ENCODE assay signal across 11 cellular contexts in the genomic region with DNA sequence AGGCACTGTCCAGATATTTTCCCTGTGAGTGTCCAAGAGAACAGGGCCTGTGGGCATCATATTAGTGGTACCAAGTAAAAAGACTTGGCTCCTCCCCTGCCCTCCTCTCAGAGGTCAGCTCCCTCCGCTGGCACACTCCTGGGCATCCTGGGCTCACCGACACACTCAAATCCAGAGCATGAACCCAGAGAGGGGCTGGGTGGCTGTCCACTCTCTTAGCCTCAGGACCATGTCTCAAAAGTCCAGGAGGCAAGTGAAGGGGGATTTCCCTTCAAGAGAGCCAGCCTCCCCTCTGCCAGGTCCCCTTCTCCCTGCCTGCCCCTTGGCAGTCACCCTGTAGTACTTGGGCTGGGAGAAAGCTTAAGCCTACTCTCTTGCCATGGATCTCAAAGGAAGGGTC. TPM values are rescaled to one million over a fixed set of nuclear protein-coding genes. Genes with fewer than 3 reads are reported as not detected.
DNase-seq lines count a peak whose midpoint lies in the region; ATAC-seq, FAIRE-seq and TF ChIP-seq lines count a peak whose summit lies in the region.
"Had no signal": no experiment of that assay in that cellular context is flagged by ENCODE, and none has a peak within 500 bp of the region (broad histone marks: within the 10 kb centered on the region; RNA-seq: fewer than 3 reads in every experiment).

No MANE protein-coding gene starts in this region.

- peak overlapping the region; percentile 81 for H3K4me3 Mint-ChIP-seq in T-helper 1 cell treated with Interleukin-12 subunit alpha and Interleukin-12 subunit beta and Interleukin-4 antibody, amounts not matched to agents 30 μg/mL and 1 μg/mL, for 36 hours
- peak overlapping the region; percentile 79 for H3K4me3 Mint-ChIP-seq in activated naive CD8-positive, alpha-beta T cell treated with anti-CD3 and anti-CD28 coated beads for 36 hours

- no peak for TF ChIP-seq RAD21 in liver (IDR thresholded peaks at IDR 0.05)

- no peak overlapping the region for H3K9ac ChIP-seq in liver (ENCODE audit: low read depth in 1 of 2, low read length in 2 of 2)

- H3K36me3 ChIP-seq in liver (ENCODE audit: control insufficient read depth in 4 of 4, insufficient read depth in 3 of 4, low read depth in 1 of 4, low read length in 3 of 4): no peaks in the 10 kb centered on the region

- H3K4me1 Mint-ChIP-seq in T-helper 1 cell treated with Interleukin-12 subunit alpha and Interleukin-12 subunit beta and Interleukin-4 antibody, amounts not matched to agents 30 μg/mL and 1 μg/mL, for 36 hours (ENCODE audit: low read depth): peaks cover 74% of the 10 kb centered on the region
- peaks cover 81% of the 10 kb centered on the region for H3K4me1 Mint-ChIP-seq in activated naive CD8-positive, alpha-beta T cell treated with anti-CD3 and anti-CD28 coated beads for 36 hours

- peaks cover 21% of the 10 kb centered on the region for H3K36me3 Mint-ChIP-seq in T-helper 1 cell treated with Interleukin-12 subunit alpha and Interleukin-12 subunit beta and Interleukin-4 antibody, amounts not matched to agents 30 μg/mL and 1 μg/mL, for 36 hours (ENCODE audit: low read depth)
- peaks cover 9% of the 10 kb centered on the region for H3K36me3 Mint-ChIP-seq in activated naive CD8-positive, alpha-beta T cell treated with anti-CD3 and anti-CD28 coated beads for 36 hours

- H3K27ac ChIP-seq in liver (ENCODE audit: low read depth in 1 of 2, low read length in 2 of 2) (peak overlapping the region; percentile 28 to 94), substantia nigra (ENCODE audit: low read depth, low read length, poor library complexity, severe bottlenecking) (peak overlapping the region; percentile 78)

- peak overlapping the region; percentile 97 for H3K27ac Mint-ChIP-seq in T-helper 1 cell treated with Interleukin-12 subunit alpha and Interleukin-12 subunit beta and Interleukin-4 antibody, amounts not matched to agents 30 μg/mL and 1 μg/mL, for 36 hours
- H3K27ac Mint-ChIP-seq in activated naive CD8-positive, alpha-beta T cell treated with anti-CD3 and anti-CD28 coated beads for 36 hours: peak overlapping the region; percentile 100

- ATAC-seq in GM21360 (IDR thresholded peaks at IDR 0.05; ENCODE audit: unreplicated experiment): no peak

- no peaks in the 10 kb centered on the region for H3K27me3 ChIP-seq in liver (ENCODE audit: control insufficient read depth in 4 of 4, insufficient read depth in 4 of 4, low read length in 3 of 4)

- no peaks in the 10 kb centered on the region for H3K27me3 Mint-ChIP-seq in T-helper 1 cell treated with Interleukin-12 subunit alpha and Interleukin-12 subunit beta and Interleukin-4 antibody, amounts not matched to agents 30 μg/mL and 1 μg/mL, for 36 hours (ENCODE audit: low read depth)
- no peaks in the 10 kb centered on the region for H3K27me3 Mint-ChIP-seq in activated naive CD8-positive, alpha-beta T cell treated with anti-CD3 and anti-CD28 coated beads for 36 hours

- H3K4me1 ChIP-seq in liver (ENCODE audit: control insufficient read depth in 4 of 4, insufficient read depth in 4 of 4, low read length in 3 of 4): peaks cover 37 to 95% (median 75%) of the 10 kb centered on the region in 4 donors

- no peaks in the 10 kb centered on the region for H3K9me3 ChIP-seq in liver (ENCODE audit: control insufficient read depth in 4 of 4, low read length in 3 of 4)

- 85% methylated on average over 2 of the region's 2 CpGs for WGBS in liver

- H3K4me3 ChIP-seq in liver (ENCODE audit: low read depth in 1 of 3, low read length in 3 of 3): no peak overlapping the region

- no peak for FAIRE-seq in urothelium cell line (lab: Jason Lieb, UNC)
- FAIRE-seq: A204.1 had no signal

- DNase-seq in T-helper 1 cell (no peak), substantia nigra (lab: John Stamatoyannopoulos, UW) (no peak), urothelium cell line (ENCODE audit: low spot score) (no peak)
- no peak for DNase-seq in activated naive CD8-positive, alpha-beta T cell treated with anti-CD3 and anti-CD28 coated beads for 36 hours
- no peak for DNase-seq in activated CD4-positive, CD25-positive, alpha-beta regulatory T cell (lab: John Stamatoyannopoulos, UW)

- TF ChIP-seq CTCF in liver (IDR thresholded peaks at IDR 0.05; ENCODE audit: low read depth, low read length, missing input control): no peak

- no peaks in the 10 kb centered on the region for H3K9me3 Mint-ChIP-seq in T-helper 1 cell treated with Interleukin-12 subunit alpha and Interleukin-12 subunit beta and Interleukin-4 antibody, amounts not matched to agents 30 μg/mL and 1 μg/mL, for 36 hours
- no peaks in the 10 kb centered on the region for H3K9me3 Mint-ChIP-seq in activated naive CD8-positive, alpha-beta T cell treated with anti-CD3 and anti-CD28 coated beads for 36 hours

TF ChIP-seq in liver, 16 proteins besides CTCF, POLR2A, EP300 and RAD21:
- TF ChIP-seq JUND (IDR thresholded peaks at IDR 0.05) (no peak), YY1 (IDR thresholded peaks at IDR 0.05) (no peak), GABPA (IDR thresholded peaks at IDR 0.05 in 1 of 2, conservative IDR thresholded peaks at IDR 0.05 in 1 of 2) (no peak), HNF4A (conservative IDR thresholded peaks at IDR 0.05) (no peak), ZBTB33 (IDR thresholded peaks at IDR 0.05) (no peak), NR2F2 (IDR thresholded peaks at IDR 0.05) (no peak)
- TF ChIP-seq, protein P1, sequence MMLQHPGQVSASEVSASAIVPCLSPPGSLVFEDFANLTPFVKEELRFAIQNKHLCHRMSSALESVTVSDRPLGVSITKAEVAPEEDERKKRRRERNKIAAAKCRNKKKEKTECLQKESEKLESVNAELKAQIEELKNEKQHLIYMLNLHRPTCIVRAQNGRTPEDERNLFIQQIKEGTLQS (IDR thresholded peaks at IDR 0.05): no peak

RNA-seq across cellular contexts. Expression of gene BCL9L, which starts 10.3 kb away (rescaled TPM):
- 10 to 100 TPM; 34.9 to 38.8 TPM for total RNA-seq in activated naive CD8-positive, alpha-beta T cell treated with anti-CD3 and anti-CD28 coated beads for 36 hours
- 10 to 100 TPM in 1 of 2 donors, 1 to 10 TPM in 1; 6.1 to 10.2 TPM for total RNA-seq in liver
- polyA plus RNA-seq in liver: 10 to 100 TPM in 1 of 2 donors, 1 to 10 TPM in 1; 2.2 to 11.6 TPM

RNA-seq across cellular contexts. Expression of gene CXCR5, which starts 31.7 kb away (rescaled TPM):
- total RNA-seq in activated naive CD8-positive, alpha-beta T cell treated with anti-CD3 and anti-CD28 coated beads for 36 hours: 1 to 10 TPM; 1.5 to 1.6 TPM
- not detected for total RNA-seq in liver
- polyA plus RNA-seq in liver: under 1 TPM; 0.06 to 0.92 TPM
- total RNA-seq: M059J had no signal
- polyA plus RNA-seq: neural cell had no signal

RNA-seq across cellular contexts. Expression of gene UPK2, which starts 40.7 kb away (rescaled TPM):
- under 1 TPM; 0.48 to 0.49 TPM for total RNA-seq in activated naive CD8-positive, alpha-beta T cell treated with anti-CD3 and anti-CD28 coated beads for 36 hours
- total RNA-seq in liver: not detected
- not detected for polyA plus RNA-seq in liver
- total RNA-seq: M059J had no signal
- polyA plus RNA-seq: neural cell had no signal

RNA-seq across cellular contexts. Expression of gene FOXR1, which starts 56.2 kb away (rescaled TPM):
- total RNA-seq in activated naive CD8-positive, alpha-beta T cell treated with anti-CD3 and anti-CD28 coated beads for 36 hours: not detected
- total RNA-seq in liver: not detected
- polyA plus RNA-seq in liver: not detected
- total RNA-seq: M059J had no signal
- polyA plus RNA-seq: neural cell had no signal
